ENCODE assay signal across 19 cellular contexts in genomic region chr7:46909601-46910051, GRCh38.
DNase-seq lines count a peak whose midpoint lies in the region; ATAC-seq, FAIRE-seq and TF ChIP-seq lines count a peak whose summit lies in the region.
"Had no signal": no experiment of that assay in that cellular context is flagged by ENCODE, and none has a peak within 500 bp of the region (broad histone marks: within the 10 kb centered on the region; RNA-seq: fewer than 3 reads in every experiment).

No MANE protein-coding gene starts in this region.

- peak; percentile 16 for FAIRE-seq in HTR-8/SVneo (lab: Jason Lieb, UNC)
- FAIRE-seq in astrocyte (lab: Jason Lieb, UNC) = no peak
- FAIRE-seq in keratinocyte (lab: Jason Lieb, UNC) = peak; percentile 95
- FAIRE-seq: GM19239 had no signal

- H3K4me3 ChIP-seq in astrocyte (ENCODE audit: insufficient read depth, low read depth, low read length) = peak overlapping the region; percentile 30
- H3K4me3 ChIP-seq in keratinocyte (ENCODE audit: control insufficient read depth in 2 of 3, extremely low read depth in 1 of 3, insufficient read depth in 2 of 3, low read depth in 1 of 3, low read length in 3 of 3) = peak overlapping the region in 2 of 3 experiments; percentile 58 to 62
- no peak overlapping the region for H3K4me3 ChIP-seq in H7 (ENCODE audit: insufficient read depth, low read depth, low read length)
- H3K4me3 ChIP-seq: gastroesophageal sphincter, ovary had no signal

- H3K4me1 Mint-ChIP-seq in astrocyte (ENCODE audit: low read depth, unreplicated experiment) = peaks cover 25% of the 10 kb centered on the region
- peaks cover 2% of the 10 kb centered on the region for H3K4me1 Mint-ChIP-seq in glutamatergic neuron (ENCODE audit: low read depth, unreplicated experiment)
- H3K4me1 Mint-ChIP-seq: CD8-positive, alpha-beta memory T cell had no signal

- POLR2A ChIA-PET in HEK293T (lab: Yijun Ruan, JAX) = no interaction called here

- H3K9me1 ChIP-seq in keratinocyte (ENCODE audit: control insufficient read depth, extremely low read depth, insufficient read depth, low read length) = no peaks in the 10 kb centered on the region

- CTCF ChIA-PET in HEK293T (lab: Yijun Ruan, JAX) = interaction anchor here (0.7 kb wide), 1 partner anchor 315 kb away, joined by 3 read pairs; no protein-coding TSS in a partner anchor

- H2AFZ ChIP-seq in astrocyte (ENCODE audit: low read depth, low read length) (peak overlapping the region; percentile 22), keratinocyte (ENCODE audit: control insufficient read depth, low read length) (peak overlapping the region; percentile 84)

- dilution Hi-C loops in keratinocyte (cut with MboI; ENCODE audit: extremely low pct_ligation_motif_present, low sequenced_read_pairs) = no loop called here

- H3K79me2 ChIP-seq in astrocyte (ENCODE audit: insufficient read depth, low read length) (no peaks in the 10 kb centered on the region), keratinocyte (ENCODE audit: control insufficient read depth, insufficient read depth, low read length) (no peaks in the 10 kb centered on the region)

- H3K27ac Mint-ChIP-seq in astrocyte (ENCODE audit: unreplicated experiment) (peak overlapping the region; percentile 82), glutamatergic neuron (ENCODE audit: unreplicated experiment) (no peak overlapping the region)

- no peaks in the 10 kb centered on the region for H3K27me3 ChIP-seq in astrocyte (ENCODE audit: insufficient read depth, low read length)
- H3K27me3 ChIP-seq in keratinocyte (ENCODE audit: control insufficient read depth, extremely low read depth, insufficient read depth, low read length) = no peaks in the 10 kb centered on the region
- H3K27me3 ChIP-seq in H7 (ENCODE audit: control insufficient read depth, insufficient read depth, low read length) = no peaks in the 10 kb centered on the region
- H3K27me3 ChIP-seq: gastroesophageal sphincter, ovary had no signal

- H3K9me3 ChIP-seq in astrocyte (ENCODE audit: insufficient read depth, low read depth, low read length) (no peaks in the 10 kb centered on the region), keratinocyte (ENCODE audit: control insufficient read depth, low read depth, low read length) (no peaks in the 10 kb centered on the region)
- H3K9me3 ChIP-seq: gastroesophageal sphincter, ovary had no signal

- H3K4me1 ChIP-seq in astrocyte (ENCODE audit: insufficient read depth, low read length) (peaks cover 23% of the 10 kb centered on the region), keratinocyte (ENCODE audit: control insufficient read depth, extremely low read depth, insufficient read depth, low read length) (peaks cover 25% of the 10 kb centered on the region)
- H3K4me1 ChIP-seq: gastroesophageal sphincter had no signal

- DNase-seq in AG20443 (ENCODE audit: low spot score) = peak; percentile 69
- DNase-seq in HTR-8/SVneo (ENCODE audit: insufficient read length, low spot score) = no peak
- DNase-seq in astrocyte (ENCODE audit: low read depth) = peak; percentile 89
- DNase-seq in keratinocyte (ENCODE audit: low read depth, low spot score) = peak; percentile 17
- no peak for DNase-seq in glutamatergic neuron
- DNase-seq in H7 = no peak
- no peak for DNase-seq in HEK293T (ENCODE audit: extremely low spot score)
- DNase-seq: activated CD4-positive, CD25-positive, alpha-beta regulatory T cell treated with anti-CD3 and anti-CD28 coated beads, Interleukin-2, amount 50 U/mL, for 72 hours; caudate nucleus; CD8-positive, alpha-beta memory T cell; GOT3; ovary; Right ventricle myocardium superior; stimulated activated CD4-positive, alpha-beta T cell treated with anti-CD3 and anti-CD28 coated beads, Interleukin-2, amount 100 ng/mL, for 24 hours; stimulated activated naive CD4-positive, alpha-beta T cell had no signal

- H3K27ac ChIP-seq in astrocyte (ENCODE audit: low read depth, low read length) (peak overlapping the region; percentile 78), keratinocyte (ENCODE audit: control insufficient read depth, insufficient read depth, low read length) (peak overlapping the region; percentile 80)
- H3K27ac ChIP-seq: gastroesophageal sphincter, ovary had no signal

- H3K36me3 Mint-ChIP-seq in astrocyte (ENCODE audit: low read depth, unreplicated experiment) = no peaks in the 10 kb centered on the region
- no peaks in the 10 kb centered on the region for H3K36me3 Mint-ChIP-seq in glutamatergic neuron (ENCODE audit: unreplicated experiment)
- H3K36me3 Mint-ChIP-seq: CD8-positive, alpha-beta memory T cell had no signal

- no peaks in the 10 kb centered on the region for H4K20me1 ChIP-seq in astrocyte (ENCODE audit: insufficient read depth, low read length)
- no peaks in the 10 kb centered on the region for H4K20me1 ChIP-seq in keratinocyte (ENCODE audit: control insufficient read depth, extremely low read depth, insufficient read depth, low read length)

- peak overlapping the region; percentile 48 for H3K9ac ChIP-seq in astrocyte (ENCODE audit: low read length)
- H3K9ac ChIP-seq in keratinocyte (ENCODE audit: control insufficient read depth, extremely low read depth, insufficient read depth, low read length) = peak overlapping the region; percentile 51

- H3K36me3 ChIP-seq in astrocyte (ENCODE audit: insufficient read depth, low read length) (no peaks in the 10 kb centered on the region), keratinocyte (ENCODE audit: control insufficient read depth in 2 of 2, extremely low read depth in 1 of 2, insufficient read depth in 2 of 2, low read length in 2 of 2) (no peaks in the 10 kb centered on the region), H7 (replicated peaks; ENCODE audit: control insufficient read depth, insufficient read depth, low read length) (no peaks in the 10 kb centered on the region)
- H3K36me3 ChIP-seq: gastroesophageal sphincter, ovary had no signal

- no peak for ATAC-seq in GM18520 (IDR thresholded peaks at IDR 0.05; ENCODE audit: unreplicated experiment)
- ATAC-seq: gastroesophageal sphincter, left lobe of liver had no signal

- H3K9me3 Mint-ChIP-seq in astrocyte (ENCODE audit: unreplicated experiment) = no peaks in the 10 kb centered on the region
- no peaks in the 10 kb centered on the region for H3K9me3 Mint-ChIP-seq in glutamatergic neuron (ENCODE audit: unreplicated experiment)

- H3K27me3 Mint-ChIP-seq in astrocyte (ENCODE audit: low read depth, unreplicated experiment) (no peaks in the 10 kb centered on the region), glutamatergic neuron (ENCODE audit: unreplicated experiment) (peaks cover 3% of the 10 kb centered on the region)
- H3K27me3 Mint-ChIP-seq: CD8-positive, alpha-beta memory T cell had no signal

- H3K4me3 Mint-ChIP-seq in astrocyte (ENCODE audit: unreplicated experiment) (no peak overlapping the region), glutamatergic neuron (ENCODE audit: unreplicated experiment) (no peak overlapping the region)
- H3K4me3 Mint-ChIP-seq: CD8-positive, alpha-beta memory T cell had no signal

- TF ChIP-seq CTCF in astrocyte (IDR thresholded peaks at IDR 0.05; ENCODE audit: insufficient read depth, low read depth, low read length) (no peak), keratinocyte (optimal IDR thresholded peaks at IDR 0.05 in 1 of 3, IDR thresholded peaks at IDR 0.05 in 1 of 3, conservative IDR thresholded peaks at IDR 0.05 in 1 of 3; ENCODE audit: extremely low read depth in 1 of 3, insufficient read depth in 2 of 3, low read length in 3 of 3) (no peak), glutamatergic neuron (IDR thresholded peaks at IDR 0.05; ENCODE audit: partially characterized antibody, unreplicated experiment) (no peak)

- H3K4me2 ChIP-seq in astrocyte (ENCODE audit: low read length) (peak overlapping the region; percentile 76), keratinocyte (ENCODE audit: control insufficient read depth, extremely low read depth, insufficient read depth, low read depth, low read length) (peak overlapping the region; percentile 89)

TF ChIP-seq in HEK293T, 16 proteins besides CTCF, POLR2A, EP300 and RAD21:
- TF ChIP-seq FOXK2 (IDR thresholded peaks at IDR 0.05) (no peak), ELF4 (IDR thresholded peaks at IDR 0.05) (no peak), ARNT (IDR thresholded peaks at IDR 0.05) (no peak), SUZ12 (IDR thresholded peaks at IDR 0.05) (no peak), FOXM1 (IDR thresholded peaks at IDR 0.05; ENCODE audit: borderline replicate concordance) (no peak), HDGF (IDR thresholded peaks at IDR 0.05; ENCODE audit: borderline replicate concordance) (no peak)

Comparison
In these comparisons a context has a peak if more than half of its experiments do, and no peak if none do; other contexts are left out.
1. DNase-seq: peak in AG20443 (single experiment), astrocyte (single experiment) and keratinocyte (single experiment); none in HTR-8/SVneo (single experiment), glutamatergic neuron (single experiment), H7 (single experiment) and HEK293T (single experiment).